Comparison of ENCODE assay signal across 22 cellular contexts in the genomic region with DNA sequence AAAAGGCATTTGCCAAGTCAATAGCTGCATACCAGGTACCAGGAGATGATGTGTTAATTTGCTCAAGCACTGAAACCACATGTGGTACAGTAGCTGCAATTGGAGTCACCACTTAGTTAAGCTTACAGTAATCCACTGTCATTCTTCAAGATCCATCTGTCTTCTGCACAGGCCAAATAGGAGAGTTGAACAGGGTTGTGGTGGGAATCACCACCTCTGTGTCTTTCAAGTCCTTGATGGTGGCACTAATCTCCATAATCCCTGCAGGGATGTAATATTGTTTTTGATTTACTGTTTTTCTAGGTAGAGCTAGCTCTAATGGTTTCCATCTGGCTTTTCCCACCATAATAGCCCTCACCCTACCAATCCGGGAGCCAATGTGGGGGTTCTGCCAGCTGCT.
"Had no signal": no experiment of that assay in that cellular context is flagged by ENCODE, and none has a peak within 500 bp of the region (broad histone marks: within the 10 kb centered on the region; RNA-seq: fewer than 3 reads in every experiment).

No MANE protein-coding gene starts in this region.

- DNase-seq: nephron progenitor cell; occipital lobe; ovary; posterior cingulate gyrus; psoas muscle; right cardiac atrium; right lobe of liver; sigmoid colon; small intestine; stimulated activated CD4-positive, alpha-beta T cell treated with anti-CD3 and anti-CD28 coated beads, Interleukin-15, amount 100 ng/mL, for 24 hours; stimulated activated CD4-positive, alpha-beta T cell treated with anti-CD3 and anti-CD28 coated beads, Interleukin-2, amount 100 ng/mL, for 24 hours; stimulated activated CD4-positive, alpha-beta T cell treated with anti-CD3 and anti-CD28 coated beads, Interleukin-2, amount 100 ng/mL, for 48 hours; stimulated activated CD4-positive, alpha-beta T cell treated with anti-CD3 and anti-CD28 coated beads, Interleukin-4, amount 100 ng/mL, for 24 hours; stimulated activated naive B cell treated with anti-CD40 and anti-IgM and Interleukin-4, amounts not matched to agents 10 μg/mL and 1 μg/mL and 100 μg/mL, for 72 hours; stimulated activated naive CD4-positive, alpha-beta T cell treated with Interleukin-2 at 50 U/mL for 16 hours; stomach; thyroid gland; trophoblast cell; upper lobe of left lung had no signal

- ATAC-seq: natural killer cell treated with Interleukin-12 subunit alpha and Interleukin-12 subunit beta and Interleukin-15 and Interleukin-18, amount 100 ng/mL, for 72 hours; psoas muscle; right cardiac atrium; right lobe of liver; stimulated activated effector memory CD8-positive, alpha-beta T cell treated with anti-CD3 and anti-CD28 coated beads, Interleukin-12 subunit alpha, Interleukin-12 subunit beta, amount 100 ng/mL, for 72 hours; stimulated activated naive B cell treated with anti-CD40 and anti-IgM and Interleukin-4, amounts not matched to agents 10 μg/mL and 1 μg/mL and 100 μg/mL, for 72 hours had no signal

- FAIRE-seq: small intestine, urothelium cell line had no signal
